ENCODE assay signal across 14 cellular contexts in the genomic region with DNA sequence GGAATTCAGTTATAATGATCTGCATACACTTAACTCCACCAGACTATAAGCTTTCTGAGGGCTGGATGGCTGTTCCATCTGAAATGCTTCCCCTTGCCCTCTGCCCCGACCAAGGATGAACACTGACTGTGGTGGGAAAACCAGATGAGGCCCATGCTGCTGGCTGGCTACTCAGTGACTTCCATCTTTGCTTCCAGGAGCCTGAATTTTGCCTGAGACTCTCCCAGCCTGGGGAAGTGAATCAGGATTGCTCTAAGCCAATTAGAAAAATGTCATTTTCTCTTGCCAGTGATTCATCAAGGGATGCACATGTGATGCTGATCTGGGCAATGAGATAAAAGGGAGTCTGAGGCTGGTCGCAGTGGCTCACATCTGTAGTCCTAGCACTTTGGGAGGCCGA. TPM values are rescaled to one million over a fixed set of nuclear protein-coding genes. Genes with fewer than 3 reads are reported as not detected.
A peak's percentile ranks its signal among the peaks of the same experiment; 100 is the strongest.
DNase-seq lines count a peak whose midpoint lies in the region; ATAC-seq and TF ChIP-seq lines count a peak whose summit lies in the region.
"Had no signal": no experiment of that assay in that cellular context is flagged by ENCODE, and none has a peak within 500 bp of the region (broad histone marks: within the 10 kb centered on the region; RNA-seq: fewer than 3 reads in every experiment).

No MANE protein-coding gene starts in this region.

- H3K27me3 ChIP-seq in GM23338 (ENCODE audit: insufficient read depth) (peaks cover 42% of the 10 kb centered on the region), foreskin keratinocyte (no peaks in the 10 kb centered on the region)
- H3K27me3 ChIP-seq: right atrium auricular region, tibial nerve had no signal

- H3F3A ChIP-seq in GM23338 (replicated peaks; ENCODE audit: low read depth) = peaks cover 6% of the 10 kb centered on the region; the same call in 1 of the 2 replicates

- no peak overlapping the region for H3K4me3 ChIP-seq in GM23338
- H3K4me3 ChIP-seq: right atrium auricular region, SK-N-MC, tibial nerve had no signal

- H4K20me1 ChIP-seq in GM23338 (replicated peaks; ENCODE audit: insufficient read depth) = peaks cover 11% of the 10 kb centered on the region

- H3K4me3 Mint-ChIP-seq in GM23338 = no peak overlapping the region
- peak overlapping the region; percentile 90 for H3K4me3 Mint-ChIP-seq in activated T-helper 17 cell treated with anti-CD3 and anti-CD28 coated beads, Interleukin-2, amount 50 U/mL, for 72 hours

- TF ChIP-seq CTCF in GM23338 (conservative IDR thresholded peaks at IDR 0.05; ENCODE audit: low read depth in 2 of 2) (no peak), foreskin keratinocyte (conservative IDR thresholded peaks at IDR 0.05) (no peak)

- H3K36me3 Mint-ChIP-seq in GM23338 (ENCODE audit: low read depth) = peaks cover 4% of the 10 kb centered on the region; the same call in 1 of the 3 replicates
- H3K36me3 Mint-ChIP-seq in activated T-helper 17 cell treated with anti-CD3 and anti-CD28 coated beads, Interleukin-2, amount 50 U/mL, for 72 hours (ENCODE audit: low read depth) = peaks cover 40% of the 10 kb centered on the region

- no peaks in the 10 kb centered on the region for H3K9me3 Mint-ChIP-seq in GM23338
- H3K9me3 Mint-ChIP-seq in activated T-helper 17 cell treated with anti-CD3 and anti-CD28 coated beads, Interleukin-2, amount 50 U/mL, for 72 hours = no peaks in the 10 kb centered on the region

- peaks cover 19% of the 10 kb centered on the region for H3K27me3 Mint-ChIP-seq in GM23338 (ENCODE audit: insufficient read depth, low read depth, poor library complexity)
- H3K27me3 Mint-ChIP-seq in activated T-helper 17 cell treated with anti-CD3 and anti-CD28 coated beads, Interleukin-2, amount 50 U/mL, for 72 hours = no peaks in the 10 kb centered on the region

- ATAC-seq in GM23338 (no peak), foreskin keratinocyte (peak; percentile 16), GM21360 (IDR thresholded peaks at IDR 0.05; ENCODE audit: unreplicated experiment) (no peak)
- ATAC-seq in activated T-helper 17 cell treated with anti-CD3 and anti-CD28 coated beads, Interleukin-2, amount 50 U/mL, for 72 hours (replicated peaks) = no peak

- H3K4me1 ChIP-seq in GM23338 (ENCODE audit: insufficient read depth) (peaks cover 33% of the 10 kb centered on the region), foreskin keratinocyte (peaks cover 4% of the 10 kb centered on the region)

- H3K27ac ChIP-seq in GM23338 (ENCODE audit: low read depth) (no peak overlapping the region), foreskin keratinocyte (no peak overlapping the region)
- H3K27ac ChIP-seq: right atrium auricular region, SK-N-MC, tibial nerve had no signal

- H3K79me2 ChIP-seq in GM23338 (replicated peaks; ENCODE audit: insufficient read depth) = peaks cover 31% of the 10 kb centered on the region

- H3K9me2 ChIP-seq in GM23338 (ENCODE audit: insufficient read depth) = no peaks in the 10 kb centered on the region

- DNase-seq in AG08395 (ENCODE audit: low spot score) (peak; percentile 55), GM23338 (ENCODE audit: low spot score) (peak; percentile 20), foreskin keratinocyte (peak; percentile 23 to 59), NCI-H524 (lab: John Stamatoyannopoulos, UW) (no peak), NCI-H748 treated with DMSO at 0.1 percent for 48 hours (lab: John Stamatoyannopoulos, UW) (no peak), DMS114 treated with DMSO at 0.1 percent for 48 hours (lab: John Stamatoyannopoulos, UW; ENCODE audit: unreplicated experiment) (no peak)
- DNase-seq: head of caudate nucleus, MM.1S, NCI-H526 had no signal

- no peak overlapping the region for H3K27ac Mint-ChIP-seq in GM23338
- no peak overlapping the region for H3K27ac Mint-ChIP-seq in activated T-helper 17 cell treated with anti-CD3 and anti-CD28 coated beads, Interleukin-2, amount 50 U/mL, for 72 hours

- no peak overlapping the region for H3K4me2 ChIP-seq in GM23338

- no peak overlapping the region for H2AFZ ChIP-seq in GM23338

- peaks cover 4% of the 10 kb centered on the region for H3K36me3 ChIP-seq in GM23338 (ENCODE audit: insufficient read depth)
- H3K36me3 ChIP-seq: tibial nerve had no signal

- H3K4me1 Mint-ChIP-seq in GM23338 = peaks cover 36% of the 10 kb centered on the region
- H3K4me1 Mint-ChIP-seq in activated T-helper 17 cell treated with anti-CD3 and anti-CD28 coated beads, Interleukin-2, amount 50 U/mL, for 72 hours = peaks cover 46% of the 10 kb centered on the region

TF ChIP-seq in GM23338, 12 proteins besides CTCF, POLR2A, EP300 and RAD21 (continues in another document):
- TF ChIP-seq ZNF114 (CRISPR knock-in tag; IDR thresholded peaks at IDR 0.05) (no peak), EZH2 (IDR thresholded peaks at IDR 0.05; ENCODE audit: low read depth, unreplicated experiment) (no peak), POLR2AphosphoS5 (IDR thresholded peaks at IDR 0.05; ENCODE audit: low read depth) (no peak)
- TF ChIP-seq, protein P1, sequence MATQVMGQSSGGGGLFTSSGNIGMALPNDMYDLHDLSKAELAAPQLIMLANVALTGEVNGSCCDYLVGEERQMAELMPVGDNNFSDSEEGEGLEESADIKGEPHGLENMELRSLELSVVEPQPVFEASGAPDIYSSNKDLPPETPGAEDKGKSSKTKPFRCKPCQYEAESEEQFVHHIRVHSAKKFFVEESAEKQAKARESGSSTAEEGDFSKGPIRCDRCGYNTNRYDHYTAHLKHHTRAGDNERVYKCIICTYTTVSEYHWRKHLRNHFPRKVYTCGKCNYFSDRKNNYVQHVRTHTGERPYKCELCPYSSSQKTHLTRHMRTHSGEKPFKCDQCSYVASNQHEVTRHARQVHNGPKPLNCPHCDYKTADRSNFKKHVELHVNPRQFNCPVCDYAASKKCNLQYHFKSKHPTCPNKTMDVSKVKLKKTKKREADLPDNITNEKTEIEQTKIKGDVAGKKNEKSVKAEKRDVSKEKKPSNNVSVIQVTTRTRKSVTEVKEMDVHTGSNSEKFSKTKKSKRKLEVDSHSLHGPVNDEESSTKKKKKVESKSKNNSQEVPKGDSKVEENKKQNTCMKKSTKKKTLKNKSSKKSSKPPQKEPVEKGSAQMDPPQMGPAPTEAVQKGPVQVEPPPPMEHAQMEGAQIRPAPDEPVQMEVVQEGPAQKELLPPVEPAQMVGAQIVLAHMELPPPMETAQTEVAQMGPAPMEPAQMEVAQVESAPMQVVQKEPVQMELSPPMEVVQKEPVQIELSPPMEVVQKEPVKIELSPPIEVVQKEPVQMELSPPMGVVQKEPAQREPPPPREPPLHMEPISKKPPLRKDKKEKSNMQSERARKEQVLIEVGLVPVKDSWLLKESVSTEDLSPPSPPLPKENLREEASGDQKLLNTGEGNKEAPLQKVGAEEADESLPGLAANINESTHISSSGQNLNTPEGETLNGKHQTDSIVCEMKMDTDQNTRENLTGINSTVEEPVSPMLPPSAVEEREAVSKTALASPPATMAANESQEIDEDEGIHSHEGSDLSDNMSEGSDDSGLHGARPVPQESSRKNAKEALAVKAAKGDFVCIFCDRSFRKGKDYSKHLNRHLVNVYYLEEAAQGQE (IDR thresholded peaks at IDR 0.05; ENCODE audit: unreplicated experiment) = no peak

RNA-seq across cellular contexts. Expression of a gene that starts 1.7 kb away (rescaled TPM):
- 36.5 and 38.7 TPM in 2 replicates for total RNA-seq in GM23338 (2014; rRNA removed; shearing (Covaris generic))
- polyA plus RNA-seq in GM23338 (2016; fragmentation: Nextera tagmentation; extraction: Ambion mirVana) (27.1 and 27.4 TPM in 2 replicates), foreskin keratinocyte (53.1 and 57.7 TPM in 2 replicates)
- 10 to 100 TPM; 40.1 to 44.8 TPM for total RNA-seq in activated T-helper 17 cell treated with anti-CD3 and anti-CD28 coated beads, Interleukin-2, amount 50 U/mL, for 72 hours
- total RNA-seq in foreskin keratinocyte = 51.1 and 53.5 TPM in 2 replicates

RNA-seq across cellular contexts. Expression of a gene that starts 4.4 kb away (rescaled TPM):
- 34.3 and 37.7 TPM in 2 replicates for total RNA-seq in GM23338 (2014; rRNA removed; shearing (Covaris generic))
- polyA plus RNA-seq in GM23338 (2016; fragmentation: Nextera tagmentation; extraction: Ambion mirVana) (42.3 and 58.7 TPM in 2 replicates), foreskin keratinocyte (5.8 and 6.8 TPM in 2 replicates)
- 100 to 1,000 TPM; 168 to 215 TPM for total RNA-seq in activated T-helper 17 cell treated with anti-CD3 and anti-CD28 coated beads, Interleukin-2, amount 50 U/mL, for 72 hours
- 31.1 and 32.0 TPM in 2 replicates for total RNA-seq in foreskin keratinocyte

RNA-seq across cellular contexts. Expression of a gene that starts 52.0 kb away (rescaled TPM):
- total RNA-seq in GM23338 (2014; rRNA removed; shearing (Covaris generic)) = 44.8 and 49.1 TPM in 2 replicates
- 36.0 and 44.4 TPM in 2 replicates for polyA plus RNA-seq in GM23338 (2016; fragmentation: Nextera tagmentation; extraction: Ambion mirVana)
- 10 to 100 TPM; 49.3 to 85.9 TPM for total RNA-seq in activated T-helper 17 cell treated with anti-CD3 and anti-CD28 coated beads, Interleukin-2, amount 50 U/mL, for 72 hours
- 14.1 and 15.9 TPM in 2 replicates for total RNA-seq in foreskin keratinocyte
- 12.6 and 13.8 TPM in 2 replicates for polyA plus RNA-seq in foreskin keratinocyte

Comparison
In these comparisons a context has a peak if more than half of its experiments do, and no peak if none do; other contexts are left out.
1. DNase-seq: peak in AG08395 (single experiment), GM23338 (single experiment) and foreskin keratinocyte (2 of 2); none in NCI-H524 (0 of 2), NCI-H748 treated with DMSO at 0.1 percent for 48 hours (single experiment) and DMS114 treated with DMSO at 0.1 percent for 48 hours (single experiment).